In genomic region chr1:17881761-17882160, GRCh38 we compare ENCODE assay signal across 22 cellular contexts.
DNase-seq lines count a peak whose midpoint lies in the region; ATAC-seq and TF ChIP-seq lines count a peak whose summit lies in the region.
"Had no signal": no experiment of that assay in that cellular context is flagged by ENCODE, and none has a peak within 500 bp of the region (broad histone marks: within the 10 kb centered on the region; RNA-seq: fewer than 3 reads in every experiment).

No MANE protein-coding gene starts in this region.

- no peaks in the 10 kb centered on the region for H3K36me3 ChIP-seq in brain microvascular endothelial cell (replicated peaks)
- H3K36me3 ChIP-seq in right atrium auricular region, result no peaks in the 10 kb centered on the region

- H3K4me1 ChIP-seq in right atrium auricular region, result peaks cover 0 to 8% of the 10 kb centered on the region in 2 donors

- TF ChIP-seq CTCF in brain microvascular endothelial cell (IDR thresholded peaks at IDR 0.05; ENCODE audit: low read depth, low read length, missing control alignments) (peak; percentile 25), right atrium auricular region (IDR thresholded peaks at IDR 0.05) (peak; percentile 23 to 27)

- DNase-seq in activated effector memory CD4-positive, alpha-beta T cell treated with anti-CD3 and anti-CD28 coated beads, Interleukin-2, amount 50 U/mL, for 16 hours, result peak; percentile 24
- DNase-seq in activated effector memory CD4-positive, alpha-beta T cell treated with Interleukin-2 at 50 U/mL for 16 hours, result no peak
- no peak for DNase-seq in brain microvascular endothelial cell
- no peak for DNase-seq in right atrium auricular region (ENCODE audit: low spot score)
- DNase-seq in AG08395 (ENCODE audit: low spot score), result no peak
- no peak for DNase-seq in SW 1271 (lab: John Stamatoyannopoulos, UW)
- DNase-seq: activated CD4-positive, CD25-positive, alpha-beta regulatory T cell treated with anti-CD3 and anti-CD28 coated beads, Interleukin-2, amount 50 U/mL, for 72 hours; activated naive CD4-positive, alpha-beta T cell treated with anti-CD3 and anti-CD28 coated beads, Interleukin-2, amount 10 ng/mL, durations not matched to agents 7 days and 5 days; CD8-positive, alpha-beta memory T cell; EL; hippocampal formation; KG1; NCI-H1417 treated with DMSO at 0.1 percent for 48 hours; NCI-H526 treated with DMSO at 0.1 percent for 48 hours; stimulated activated naive CD8-positive, alpha-beta T cell treated with anti-CD3 and anti-CD28 coated beads, Interleukin-15, amount 100 ng/mL, for 72 hours; T-helper 2 cell had no signal

- no peaks in the 10 kb centered on the region for H3K27me3 ChIP-seq in brain microvascular endothelial cell (replicated peaks)
- H3K27me3 ChIP-seq in right atrium auricular region, result no peaks in the 10 kb centered on the region

- H3K27ac ChIP-seq in brain microvascular endothelial cell, result no peak overlapping the region
- H3K27ac ChIP-seq in right atrium auricular region, result peak overlapping the region in 1 of 2 donors; percentile 43
- H3K27ac ChIP-seq: HL-60 had no signal

- in situ Hi-C loops in brain microvascular endothelial cell (cut with HindIII; ENCODE audit: low pct_ligation_motif_present, low sequenced_read_pairs), result no loop called here

- H3K4me3 ChIP-seq in brain microvascular endothelial cell (ENCODE audit: low read depth, low read length) (no peak overlapping the region), right atrium auricular region (no peak overlapping the region)
- H3K4me3 ChIP-seq: GM12878 had no signal

- no peaks in the 10 kb centered on the region for H3K9me3 ChIP-seq in right atrium auricular region

- no peak for ATAC-seq in GM18519 (IDR thresholded peaks at IDR 0.05; ENCODE audit: low FRiP score, unreplicated experiment)
- no peak for ATAC-seq in GM18867 (IDR thresholded peaks at IDR 0.05; ENCODE audit: unreplicated experiment)
- ATAC-seq: esophagus mucosa; GM12878; left lobe of liver; stimulated activated naive CD8-positive, alpha-beta T cell treated with anti-CD3 and anti-CD28 coated beads, Interleukin-15, amount 100 ng/mL, for 72 hours had no signal
